ENCODE assay signal across 16 cellular contexts in genomic region chr17:48499743-48500434, GRCh38. TPM values are rescaled to one million over a fixed set of nuclear protein-coding genes. Genes with fewer than 3 reads are reported as not detected.
"Had no signal": no experiment of that assay in that cellular context is flagged by ENCODE, and none has a peak within 500 bp of the region (broad histone marks: within the 10 kb centered on the region; RNA-seq: fewer than 3 reads in every experiment).

No MANE protein-coding gene starts in this region.

- H3K27me3 ChIP-seq: ascending aorta, ovary, thyroid gland had no signal

- H3K27ac ChIP-seq: ascending aorta, esophagus squamous epithelium, foreskin keratinocyte, left lung, ovary, thyroid gland had no signal

- ATAC-seq: activated CD8-positive, alpha-beta memory T cell treated with anti-CD3 and anti-CD28 coated beads, Interleukin-2, amount 10 ng/mL, durations not matched to agents 7 days and 5 days; activated T-cell treated with anti-CD3 and anti-CD28 coated beads, Interleukin-2, amount 50 U/mL, for 4 hours; foreskin keratinocyte; left lung had no signal

- H3K4me1 ChIP-seq: ascending aorta, esophagus squamous epithelium, left lung, thyroid gland had no signal

- H3K9me3 ChIP-seq: ascending aorta, esophagus squamous epithelium, left lung, ovary, thyroid gland had no signal

- H3K4me3 ChIP-seq: ascending aorta, esophagus squamous epithelium, left lung, ovary, thyroid gland had no signal

- H3K36me3 ChIP-seq: ascending aorta, esophagus squamous epithelium, left lung, ovary, thyroid gland had no signal

- DNase-seq: activated CD4-positive, alpha-beta T cell treated with anti-CD3 and anti-CD28 coated beads, Interleukin-2, amount 50 U/mL, for 4 hours; activated CD4-positive, CD25-positive, alpha-beta regulatory T cell treated with anti-CD3 and anti-CD28 coated beads, Interleukin-2, amount 50 U/mL, for 72 hours; activated CD8-positive, alpha-beta memory T cell treated with anti-CD3 and anti-CD28 coated beads, Interleukin-2, amount 10 ng/mL, durations not matched to agents 7 days and 5 days; activated gamma-delta T cell; activated naive CD8-positive, alpha-beta T cell treated with anti-CD3 and anti-CD28 coated beads, Interleukin-2, amount 10 ng/mL, durations not matched to agents 7 days and 5 days; activated T-cell treated with anti-CD3 and anti-CD28 coated beads, Interleukin-2, amount 50 U/mL, for 4 hours; esophagus squamous epithelium; head of caudate nucleus; left lung; ovary; thyroid gland had no signal

RNA-seq across cellular contexts. Expression of gene HOXB1, which starts 30.9 kb away (rescaled TPM):
- total RNA-seq: activated CD8-positive, alpha-beta memory T cell treated with anti-CD3 and anti-CD28 coated beads, Interleukin-2, amount 10 ng/mL, durations not matched to agents 7 days and 5 days; activated naive CD8-positive, alpha-beta T cell treated with anti-CD3 and anti-CD28 coated beads, Interleukin-2, amount 10 ng/mL, durations not matched to agents 7 days and 5 days; activated T-cell treated with anti-CD3 and anti-CD28 coated beads, Interleukin-2, amount 50 U/mL, for 4 hours; ascending aorta; bronchial epithelial cell; foreskin keratinocyte; left lung; ovary; skeletal muscle tissue; T-helper 2 cell treated with Interferon-gamma antibody and Interleukin-4, amounts not matched to agents 100 ng/mL and 5 ng/mL, for 36 hours; thyroid gland had no signal
- polyA plus RNA-seq: foreskin keratinocyte, ovary had no signal

RNA-seq across cellular contexts. Expression of gene HOXB2, which starts 45.0 kb away (rescaled TPM):
- total RNA-seq: bronchial epithelial cell had no signal
